ENCODE assay signal across 8 cellular contexts in genomic region chr10:96910488-96911395, GRCh38.
DNase-seq lines count a peak whose midpoint lies in the region; ATAC-seq and TF ChIP-seq lines count a peak whose summit lies in the region.

No MANE protein-coding gene starts in this region.

- H3K4me3 Mint-ChIP-seq in osteocyte (ENCODE audit: unreplicated experiment) = no peak overlapping the region

- peaks cover 17% of the 10 kb centered on the region for H3K36me3 Mint-ChIP-seq in osteocyte (ENCODE audit: unreplicated experiment)

- no peaks in the 10 kb centered on the region for H3K27me3 Mint-ChIP-seq in osteocyte (ENCODE audit: unreplicated experiment)

- TF ChIP-seq CTCF in osteocyte (IDR thresholded peaks at IDR 0.05) = peak; percentile 57

- H3K4me1 Mint-ChIP-seq in osteocyte (ENCODE audit: unreplicated experiment) = peaks cover 16% of the 10 kb centered on the region

- H3K9me3 Mint-ChIP-seq in osteocyte (ENCODE audit: unreplicated experiment) = no peaks in the 10 kb centered on the region

- no peak overlapping the region for H3K27ac Mint-ChIP-seq in osteocyte (ENCODE audit: unreplicated experiment)

- DNase-seq in COLO829 (ENCODE audit: low spot score) (peak; percentile 49), H4 (ENCODE audit: low spot score) (peak; percentile 19), RPMI8226 (peak; percentile 31), fibroblast of peridontal ligament (ENCODE audit: extremely low read depth) (peak; percentile 52), osteocyte (ENCODE audit: extremely low spot score, unreplicated experiment) (no peak), GM19240 (ENCODE audit: insufficient read length, low spot score) (no peak), NCI-H2081 treated with DMSO at 0.1 percent for 48 hours (lab: John Stamatoyannopoulos, UW) (no peak)

- no peak for ATAC-seq in HG02571 (IDR thresholded peaks at IDR 0.05; ENCODE audit: unreplicated experiment)

Comparison
In these comparisons a context has a peak if more than half of its experiments do, and no peak if none do; other contexts are left out.
1. DNase-seq: peak in COLO829 (single experiment), H4 (single experiment), RPMI8226 (single experiment) and fibroblast of peridontal ligament (single experiment); none in osteocyte (single experiment), GM19240 (single experiment) and NCI-H2081 treated with DMSO at 0.1 percent for 48 hours (single experiment).